8 cellular contexts compared by ENCODE assay signal in the genomic region with DNA sequence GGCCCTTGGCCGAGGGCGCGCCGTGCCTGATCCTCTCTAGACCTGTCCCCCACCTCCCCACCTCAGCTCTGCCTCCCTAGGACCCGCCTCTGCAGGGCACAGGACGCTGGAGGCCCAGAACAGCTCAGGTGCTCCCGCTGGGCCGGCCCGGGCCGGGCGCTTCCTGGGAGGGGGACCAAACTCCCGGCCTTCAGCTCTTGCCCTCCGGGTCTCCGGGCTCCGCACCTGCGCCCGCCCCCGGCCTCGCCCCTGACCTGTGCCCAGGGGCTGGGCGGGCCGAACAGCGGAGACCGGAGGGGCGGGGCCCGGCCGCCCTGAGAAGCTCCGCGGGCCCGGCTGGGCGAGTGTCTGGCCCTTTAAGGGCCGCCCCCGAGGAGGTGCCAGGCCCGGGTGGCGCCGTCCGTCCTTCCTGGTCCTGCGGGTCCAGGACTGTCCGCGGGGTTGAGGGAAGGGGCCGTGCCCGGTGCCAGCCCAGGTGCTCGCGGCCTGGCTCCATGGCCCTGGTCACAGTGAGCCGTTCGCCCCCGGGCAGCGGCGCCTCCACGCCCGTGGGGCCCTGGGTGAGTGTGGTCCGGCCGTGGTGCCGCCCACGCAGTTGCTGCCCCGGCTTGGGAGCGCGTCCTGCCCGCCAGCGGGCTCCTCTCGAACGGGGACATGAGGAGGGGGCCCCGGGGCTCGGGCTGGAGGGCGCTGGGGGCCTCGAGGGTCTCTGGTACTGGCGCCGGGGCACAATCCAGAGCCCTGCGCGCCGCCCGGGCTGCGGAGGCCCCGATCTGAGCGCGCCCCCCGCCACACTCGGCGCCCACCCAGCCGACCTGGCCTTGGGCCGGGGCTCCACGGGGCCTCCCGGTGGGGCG. TPM values are rescaled to one million over a fixed set of nuclear protein-coding genes. Genes with fewer than 3 reads are reported as not detected.
A peak's percentile ranks its signal among the peaks of the same experiment; 100 is the strongest.
DNase-seq lines count a peak whose midpoint lies in the region; ATAC-seq and TF ChIP-seq lines count a peak whose summit lies in the region.

A gene with protein sequence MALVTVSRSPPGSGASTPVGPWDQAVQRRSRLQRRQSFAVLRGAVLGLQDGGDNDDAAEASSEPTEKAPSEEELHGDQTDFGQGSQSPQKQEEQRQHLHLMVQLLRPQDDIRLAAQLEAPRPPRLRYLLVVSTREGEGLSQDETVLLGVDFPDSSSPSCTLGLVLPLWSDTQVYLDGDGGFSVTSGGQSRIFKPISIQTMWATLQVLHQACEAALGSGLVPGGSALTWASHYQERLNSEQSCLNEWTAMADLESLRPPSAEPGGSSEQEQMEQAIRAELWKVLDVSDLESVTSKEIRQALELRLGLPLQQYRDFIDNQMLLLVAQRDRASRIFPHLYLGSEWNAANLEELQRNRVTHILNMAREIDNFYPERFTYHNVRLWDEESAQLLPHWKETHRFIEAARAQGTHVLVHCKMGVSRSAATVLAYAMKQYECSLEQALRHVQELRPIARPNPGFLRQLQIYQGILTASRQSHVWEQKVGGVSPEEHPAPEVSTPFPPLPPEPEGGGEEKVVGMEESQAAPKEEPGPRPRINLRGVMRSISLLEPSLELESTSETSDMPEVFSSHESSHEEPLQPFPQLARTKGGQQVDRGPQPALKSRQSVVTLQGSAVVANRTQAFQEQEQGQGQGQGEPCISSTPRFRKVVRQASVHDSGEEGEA (plus strand): TSS at position 399 of the 857 bp plus-strand sequence. CDS start 96 bp downstream, at position 495.

- no peaks in the 10 kb centered on the region for H4K20me1 ChIP-seq in GM23248 (ENCODE audit: insufficient read depth)

- no peak within 1 kb of the TSS for H3K27ac Mint-ChIP-seq in activated naive CD8-positive, alpha-beta T cell treated with anti-CD3 and anti-CD28 coated beads for 36 hours
- H3K27ac Mint-ChIP-seq in natural killer cell treated with Interleukin-12 subunit alpha and Interleukin-12 subunit beta and Interleukin-15 and Interleukin-18, amount 100 ng/mL, for 72 hours, result peak within 1 kb of the TSS; percentile 43 to 80

- H3K4me1 ChIP-seq in GM23248 (ENCODE audit: insufficient read depth), result 0 out of 2 replicates have a peak, but pooled peaks cover 12% of the 10 kb centered on the region
- H3K4me1 ChIP-seq in gastroesophageal sphincter, result peaks cover 0 to 37% (median 18%) of the 10 kb centered on the region in 3 donors
- no peaks in the 10 kb centered on the region for H3K4me1 ChIP-seq in aorta (ENCODE audit: control insufficient read depth in 1 of 2, insufficient read depth in 2 of 2, low read length in 2 of 2)

- H3K9me3 ChIP-seq in GM23248 (ENCODE audit: low read depth), result no peaks in the 10 kb centered on the region
- H3K9me3 ChIP-seq in gastroesophageal sphincter, result no peaks in the 10 kb centered on the region
- no peaks in the 10 kb centered on the region for H3K9me3 ChIP-seq in aorta (ENCODE audit: control insufficient read depth, low read length)

- no peak for TF ChIP-seq CTCF in gastroesophageal sphincter (IDR thresholded peaks at IDR 0.05)

- H3K4me3 Mint-ChIP-seq in activated naive CD8-positive, alpha-beta T cell treated with anti-CD3 and anti-CD28 coated beads for 36 hours, result peak within 1 kb of the TSS; percentile 57
- H3K4me3 Mint-ChIP-seq in natural killer cell treated with Interleukin-12 subunit alpha and Interleukin-12 subunit beta and Interleukin-15 and Interleukin-18, amount 100 ng/mL, for 72 hours, result peak within 1 kb of the TSS; percentile 54

- TF ChIP-seq EP300 in gastroesophageal sphincter (IDR thresholded peaks at IDR 0.05), result no peak

- H3K9me3 Mint-ChIP-seq in activated naive CD8-positive, alpha-beta T cell treated with anti-CD3 and anti-CD28 coated beads for 36 hours, result no peaks in the 10 kb centered on the region
- H3K9me3 Mint-ChIP-seq in natural killer cell treated with Interleukin-12 subunit alpha and Interleukin-12 subunit beta and Interleukin-15 and Interleukin-18, amount 100 ng/mL, for 72 hours, result no peaks in the 10 kb centered on the region

- WGBS in GM23248 (ENCODE audit: low coverage in 1 of 2, low lambda C conversion rate in 2 of 2, missing lambda C conversion rate in 2 of 2), 2 experiments, result 1 to 2% methylated on average over 57 to 58 of the region's 83 CpGs
- WGBS in gastroesophageal sphincter (ENCODE audit: low coverage in 1 of 2), 2 donors, result 0% methylated on average over 4 of the region's 83 CpGs; no CpG with 5 or more reads in 1 of the 2 donors
- 0 to 1% methylated on average over 47 to 83 of the region's 83 CpGs for WGBS in aorta, 2 donors

- H3K27me3 ChIP-seq in GM23248 (replicated peaks; ENCODE audit: insufficient read depth), result no peaks in the 10 kb centered on the region
- H3K27me3 ChIP-seq in gastroesophageal sphincter, result no peaks in the 10 kb centered on the region
- H3K27me3 ChIP-seq in aorta (ENCODE audit: control insufficient read depth in 1 of 2, insufficient read depth in 2 of 2, low read length in 1 of 2), result no peaks in the 10 kb centered on the region

- H3K4me3 ChIP-seq in GM23248 (peak within 1 kb of the TSS; percentile 82), gastroesophageal sphincter (peak within 1 kb of the TSS; percentile 80 to 98), aorta (ENCODE audit: low read length in 2 of 2) (peak within 1 kb of the TSS; percentile 67 to 69)

- no peaks in the 10 kb centered on the region for H3K27me3 Mint-ChIP-seq in activated naive CD8-positive, alpha-beta T cell treated with anti-CD3 and anti-CD28 coated beads for 36 hours
- H3K27me3 Mint-ChIP-seq in natural killer cell treated with Interleukin-12 subunit alpha and Interleukin-12 subunit beta and Interleukin-15 and Interleukin-18, amount 100 ng/mL, for 72 hours, result no peaks in the 10 kb centered on the region

- TF ChIP-seq POLR2A in gastroesophageal sphincter (IDR thresholded peaks at IDR 0.05), result peak in 1 of 2 donors; percentile 31

- DNase-seq in A172 (ENCODE audit: low spot score) (no peak), GM23248 (peak; percentile 82), NCI-H82 treated with DMSO at 0.1 percent for 48 hours (lab: John Stamatoyannopoulos, UW; ENCODE audit: unreplicated experiment) (peak; percentile 1), aorta (peak; percentile 85 to 92)
- peak; percentile 53 for DNase-seq in activated naive CD8-positive, alpha-beta T cell treated with anti-CD3 and anti-CD28 coated beads for 36 hours
- peak; percentile 82 for DNase-seq in natural killer cell treated with Interleukin-12 subunit alpha and Interleukin-12 subunit beta and Interleukin-15 and Interleukin-18, amount 100 ng/mL, for 72 hours (ENCODE audit: low spot score)

- intact Hi-C loops in aorta (cut with DNase I), result no loop called here

- H3F3A ChIP-seq in GM23248 (ENCODE audit: insufficient read depth), result no peaks in the 10 kb centered on the region

- peak within 1 kb of the TSS; percentile 64 for H2AFZ ChIP-seq in GM23248

- H3K27ac ChIP-seq in GM23248 (no peak within 1 kb of the TSS), gastroesophageal sphincter (peak within 1 kb of the TSS; percentile 5 to 82 (median 78)), aorta (ENCODE audit: low read depth in 1 of 2, low read length in 2 of 2) (peak within 1 kb of the TSS in 1 of 2 donors; percentile 9)

- ATAC-seq in gastroesophageal sphincter (peak; percentile 88), aorta (ENCODE audit: low FRiP score) (peak; percentile 89), GM18873 (IDR thresholded peaks at IDR 0.05; ENCODE audit: low FRiP score, unreplicated experiment) (no peak)
- peak; percentile 88 to 90 for ATAC-seq in natural killer cell treated with Interleukin-12 subunit alpha and Interleukin-12 subunit beta and Interleukin-15 and Interleukin-18, amount 100 ng/mL, for 72 hours

- in situ Hi-C loops in GM23248 (cut with MboI), result no loop called here

- no peaks in the 10 kb centered on the region; the same call in 1 of the 2 replicates for H3K36me3 ChIP-seq in GM23248 (ENCODE audit: low read depth)
- peaks cover 0 to 59% of the 10 kb centered on the region in 2 donors for H3K36me3 ChIP-seq in gastroesophageal sphincter
- H3K36me3 ChIP-seq in aorta (ENCODE audit: control insufficient read depth in 1 of 2, insufficient read depth in 2 of 2, low read length in 1 of 2), result peaks cover 0 to 3% of the 10 kb centered on the region in 2 donors

- H3K79me2 ChIP-seq in GM23248 (ENCODE audit: insufficient read depth), result peaks cover 3% of the 10 kb centered on the region; the same call in 1 of the 2 replicates

- peak within 1 kb of the TSS; percentile 79 for H3K9ac ChIP-seq in GM23248

- H3K4me2 ChIP-seq in GM23248 (ENCODE audit: unreplicated experiment), result peak within 1 kb of the TSS; percentile 93

- peaks cover 2% of the 10 kb centered on the region for H3K36me3 Mint-ChIP-seq in activated naive CD8-positive, alpha-beta T cell treated with anti-CD3 and anti-CD28 coated beads for 36 hours
- H3K36me3 Mint-ChIP-seq in natural killer cell treated with Interleukin-12 subunit alpha and Interleukin-12 subunit beta and Interleukin-15 and Interleukin-18, amount 100 ng/mL, for 72 hours, result peaks cover 5% of the 10 kb centered on the region

- H3K4me1 Mint-ChIP-seq in activated naive CD8-positive, alpha-beta T cell treated with anti-CD3 and anti-CD28 coated beads for 36 hours, result peaks cover 5% of the 10 kb centered on the region
- peaks cover 0 to 11% of the 10 kb centered on the region in 2 donors for H3K4me1 Mint-ChIP-seq in natural killer cell treated with Interleukin-12 subunit alpha and Interleukin-12 subunit beta and Interleukin-15 and Interleukin-18, amount 100 ng/mL, for 72 hours (ENCODE audit: low read depth in 2 of 2)

- no peaks in the 10 kb centered on the region for H3K9me2 ChIP-seq in GM23248 (ENCODE audit: insufficient read depth)

RNA-seq across cellular contexts. Expression of the gene that starts here (rescaled TPM):
- total RNA-seq in A172 (2014; rRNA removed; shearing (Covaris generic)), result 3.2 and 10.0 TPM in 2 replicates
- 20.1 and 41.6 TPM in 2 replicates for total RNA-seq in GM23248 (2014; rRNA removed; shearing (Covaris generic))
- 25.2 and 26.4 TPM in 2 replicates for polyA plus RNA-seq in GM23248 (2016; fragmentation: Nextera tagmentation; extraction: Ambion mirVana)
- 1 to 10 TPM; 4.6 to 4.7 TPM for total RNA-seq in activated naive CD8-positive, alpha-beta T cell treated with anti-CD3 and anti-CD28 coated beads for 36 hours
- 10 to 100 TPM; 33.9 to 58.4 (median 41.9) TPM for total RNA-seq in gastroesophageal sphincter
- 10 to 100 TPM; 19.2 to 32.3 TPM for total RNA-seq in natural killer cell treated with Interleukin-12 subunit alpha and Interleukin-12 subunit beta and Interleukin-15 and Interleukin-18, amount 100 ng/mL, for 72 hours
- total RNA-seq in aorta, result 10 to 100 TPM; 27.3 to 37.0 TPM
- polyA plus RNA-seq in aorta, result 10 to 100 TPM; 13.3 to 24.1 TPM
